29 cellular contexts compared by ENCODE assay signal in the genomic region with DNA sequence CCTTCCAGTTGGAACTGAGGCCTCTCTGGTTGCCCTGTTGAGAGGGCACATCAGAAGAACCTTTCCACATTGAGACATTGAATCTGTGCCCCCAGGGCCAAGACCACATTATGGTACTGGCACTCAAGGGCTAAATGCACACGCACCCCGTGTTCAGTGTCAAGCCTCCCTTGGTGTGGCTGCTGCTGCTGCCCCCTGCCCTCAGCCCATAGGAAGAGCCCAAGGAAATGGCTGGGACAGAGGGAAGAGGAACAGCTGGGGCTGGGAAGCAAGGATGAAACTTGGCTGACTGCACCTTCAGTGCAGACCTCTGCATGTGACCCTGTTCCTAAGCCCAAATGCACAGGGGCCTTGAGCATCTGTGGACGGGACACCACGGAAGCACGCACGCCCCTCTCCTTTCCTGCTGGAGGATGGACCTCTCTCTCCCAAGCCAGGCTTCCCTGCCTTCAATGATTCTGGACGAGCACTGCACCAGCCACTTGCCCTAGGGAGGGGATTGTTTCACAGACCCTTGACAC. TPM values are rescaled to one million over a fixed set of nuclear protein-coding genes. Genes with fewer than 3 reads are reported as not detected.
A peak's percentile ranks its signal among the peaks of the same experiment; 100 is the strongest.
DNase-seq lines count a peak whose midpoint lies in the region; ATAC-seq, FAIRE-seq and TF ChIP-seq lines count a peak whose summit lies in the region.
"Had no signal": no experiment of that assay in that cellular context is flagged by ENCODE, and none has a peak within 500 bp of the region (broad histone marks: within the 10 kb centered on the region; RNA-seq: fewer than 3 reads in every experiment).

No MANE protein-coding gene starts in this region.

- no peaks in the 10 kb centered on the region for H3K9me3 ChIP-seq in HepG2 (ENCODE audit: low read length)
- H3K9me3 ChIP-seq in right lobe of liver = no peaks in the 10 kb centered on the region
- H3K9me3 ChIP-seq in K562 (replicated peaks; ENCODE audit: control insufficient read depth, insufficient read depth, low read depth, low read length) = no peaks in the 10 kb centered on the region
- H3K9me3 ChIP-seq: BLaER1, esophagus muscularis mucosa, heart right ventricle, mucosa of descending colon had no signal

- no peak overlapping the region for H3K4me3 Mint-ChIP-seq in natural killer cell treated with Interleukin-12 subunit alpha and Interleukin-12 subunit beta and Interleukin-15 and Interleukin-18, amount 100 ng/mL, for 72 hours
- H3K4me3 Mint-ChIP-seq: activated CD4-positive, alpha-beta T cell treated with anti-CD3 and anti-CD28 coated beads, Interleukin-2, amount 10 ng/mL, durations not matched to agents 24 days and 14 days; activated T-helper 17 cell treated with anti-CD3 and anti-CD28 coated beads, Interleukin-2, amount 50 U/mL, for 72 hours; stimulated activated memory B cell treated with anti-CD40 and anti-IgM and Interleukin-4, amounts not matched to agents 10 μg/mL and 1 μg/mL and 100 μg/mL, for 72 hours had no signal

- ATAC-seq in HepG2 (peak; percentile 45), right lobe of liver (no peak), K562 (no peak), GM21723 (IDR thresholded peaks at IDR 0.05; ENCODE audit: unreplicated experiment) (no peak)
- no peak for ATAC-seq in natural killer cell treated with Interleukin-12 subunit alpha and Interleukin-12 subunit beta and Interleukin-15 and Interleukin-18, amount 100 ng/mL, for 72 hours
- ATAC-seq: activated T-helper 17 cell treated with anti-CD3 and anti-CD28 coated beads, Interleukin-2, amount 50 U/mL, for 72 hours; GM12878; heart right ventricle; mucosa of descending colon; stimulated activated memory B cell treated with anti-CD40 and anti-IgM and Interleukin-4, amounts not matched to agents 10 μg/mL and 1 μg/mL and 100 μg/mL, for 72 hours had no signal

- no peak for DNase-seq in HepG2 (ENCODE audit: low spot score)
- DNase-seq in right lobe of liver = no peak
- DNase-seq in K562 (ENCODE audit: extremely low read depth in 1 of 4, low spot score in 3 of 4) = no peak
- no peak for DNase-seq in natural killer cell treated with Interleukin-12 subunit alpha and Interleukin-12 subunit beta and Interleukin-15 and Interleukin-18, amount 100 ng/mL, for 72 hours (ENCODE audit: low spot score)
- DNase-seq in dedifferentiated amniotic fluid mesenchymal stem cell (ENCODE audit: extremely low spot score) = no peak
- no peak for DNase-seq in superior temporal gyrus (ENCODE audit: extremely low spot score)
- DNase-seq: activated CD4-positive, alpha-beta T cell treated with anti-CD3 and anti-CD28 coated beads, Interleukin-2, amount 10 ng/mL, durations not matched to agents 24 days and 14 days; activated naive CD4-positive, alpha-beta T cell treated with anti-CD3 and anti-CD28 coated beads, Interleukin-2, amount 50 U/mL, for 16 hours; foreskin melanocyte; heart right ventricle; mucosa of descending colon; NCI-H446 treated with DMSO at 0.1 percent for 48 hours; right cardiac atrium; SHP77; stimulated activated CD4-positive, alpha-beta T cell treated with anti-CD3 and anti-CD28 coated beads, Interleukin-12 subunit alpha, Interleukin-12 subunit beta, amount 100 ng/mL, for 4 hours; stimulated activated CD4-positive, alpha-beta T cell treated with anti-CD3 and anti-CD28 coated beads, Interleukin-4, amount 100 ng/mL, for 24 hours; T-helper 9 cell; WERI-Rb-1 had no signal

- in situ Hi-C loops in HepG2 (cut with HindIII; ENCODE audit: extremely low pct_ligation_motif_present, low pct_unique_long_range_greater_than_20kb) = no loop called here
- in situ Hi-C loops in K562 (cut with MboI) = no loop called here

- WGBS in HepG2 (ENCODE audit: low lambda C conversion rate) = 48% methylated on average over 7 of the region's 7 CpGs
- 60% methylated on average over 2 of the region's 7 CpGs for WGBS in right lobe of liver (ENCODE audit: insufficient coverage, low coverage, low lambda C conversion rate, missing lambda C conversion rate)
- 68% methylated on average over 6 of the region's 7 CpGs for WGBS in K562 (ENCODE audit: insufficient coverage, low coverage, missing lambda C conversion rate)

- BruUV-seq in HepG2 (replicated peaks; lab: Mats Ljungman, UMichigan) (no TSS peak), K562 (replicated peaks; lab: Mats Ljungman, UMichigan) (no TSS peak)

- H3K4me1 ChIP-seq in HepG2 (ENCODE audit: insufficient read depth, low read length) (peaks cover 44% of the 10 kb centered on the region), right lobe of liver (no peaks in the 10 kb centered on the region), K562 (replicated peaks in 1 of 2; ENCODE audit: control insufficient read depth in 2 of 2, insufficient read depth in 2 of 2, low read length in 2 of 2) (peaks cover 17 to 29% of the 10 kb centered on the region in 2 experiments)

- H3K27ac ChIP-seq in HepG2 (ENCODE audit: extremely low read length, insufficient read depth, low read length) = no peak overlapping the region
- no peak overlapping the region for H3K27ac ChIP-seq in right lobe of liver
- no peak overlapping the region for H3K27ac ChIP-seq in K562 (ENCODE audit: extremely low read depth, low read depth, low read length)
- H3K27ac ChIP-seq: BLaER1, coronary artery, GM23248, WERI-Rb-1 had no signal

- intact Hi-C loops in HepG2 (cut with micrococcal nuclease; ENCODE audit: unreplicated experiment) = no loop called here
- intact Hi-C loops in right lobe of liver (cut with DNase I) = no loop called here
- intact Hi-C loops in K562 (cut with micrococcal nuclease) = loop anchor here (5.0 kb wide), 2 partner anchors 44 to 99 kb away; no protein-coding TSS in a partner anchor

- H3K79me2 ChIP-seq in HepG2 (ENCODE audit: insufficient read depth, low read length) (no peaks in the 10 kb centered on the region), K562 (ENCODE audit: control insufficient read depth, insufficient read depth, low read length) (no peaks in the 10 kb centered on the region)

- no peaks in the 10 kb centered on the region for H3K9me3 Mint-ChIP-seq in natural killer cell treated with Interleukin-12 subunit alpha and Interleukin-12 subunit beta and Interleukin-15 and Interleukin-18, amount 100 ng/mL, for 72 hours
- H3K9me3 Mint-ChIP-seq: activated CD4-positive, alpha-beta T cell treated with anti-CD3 and anti-CD28 coated beads, Interleukin-2, amount 10 ng/mL, durations not matched to agents 24 days and 14 days; activated T-helper 17 cell treated with anti-CD3 and anti-CD28 coated beads, Interleukin-2, amount 50 U/mL, for 72 hours; stimulated activated memory B cell treated with anti-CD40 and anti-IgM and Interleukin-4, amounts not matched to agents 10 μg/mL and 1 μg/mL and 100 μg/mL, for 72 hours had no signal

- peaks cover 38% of the 10 kb centered on the region in 2 donors for H3K4me1 Mint-ChIP-seq in natural killer cell treated with Interleukin-12 subunit alpha and Interleukin-12 subunit beta and Interleukin-15 and Interleukin-18, amount 100 ng/mL, for 72 hours (ENCODE audit: low read depth in 2 of 2)

- no peak for TF ChIP-seq RAD21 in HepG2 (CRISPR knock-in tag; IDR thresholded peaks at IDR 0.05)
- no peak for TF ChIP-seq RAD21 in K562 (CRISPR knock-in tag; conservative IDR thresholded peaks at IDR 0.05 in 1 of 2, IDR thresholded peaks at IDR 0.05 in 1 of 2)

- H3K27me3 Mint-ChIP-seq in natural killer cell treated with Interleukin-12 subunit alpha and Interleukin-12 subunit beta and Interleukin-15 and Interleukin-18, amount 100 ng/mL, for 72 hours = no peaks in the 10 kb centered on the region
- H3K27me3 Mint-ChIP-seq: activated CD4-positive, alpha-beta T cell treated with anti-CD3 and anti-CD28 coated beads, Interleukin-2, amount 10 ng/mL, durations not matched to agents 24 days and 14 days; activated T-helper 17 cell treated with anti-CD3 and anti-CD28 coated beads, Interleukin-2, amount 50 U/mL, for 72 hours had no signal

- H3K27me3 ChIP-seq in HepG2 (ENCODE audit: control insufficient read depth in 1 of 2, insufficient read depth in 2 of 2, low read length in 2 of 2) (no peaks in the 10 kb centered on the region; a peak in 1 of 5 replicates), right lobe of liver (no peaks in the 10 kb centered on the region), K562 (ENCODE audit: control insufficient read depth in 2 of 2, insufficient read depth in 2 of 2, low read length in 2 of 2) (no peaks in the 10 kb centered on the region)
- H3K27me3 ChIP-seq: BLaER1, esophagus muscularis mucosa, heart right ventricle had no signal

- POLR2A ChIA-PET in HepG2 (lab: Yijun Ruan, JAX) (interaction anchor here (1.0 to 5.9 kb wide), 4 partner anchors 9 to 166 kb away, joined by 4 to 34 read pairs (median 6); partner anchors contain the start of genes CLASP1 and RNU4ATAC), K562 (lab: Yijun Ruan, JAX) (interaction anchor here (0.6 to 0.8 kb wide), 5 partner anchors 45 to 351 kb away, joined by 3 to 4 read pairs (median 3); no protein-coding TSS in a partner anchor)

- H4K20me1 ChIP-seq in HepG2 (ENCODE audit: insufficient read depth, low read length) (no peaks in the 10 kb centered on the region), K562 (replicated peaks; ENCODE audit: control insufficient read depth, insufficient read depth, low read length) (no peaks in the 10 kb centered on the region)
- H4K20me1 ChIP-seq: BLaER1 had no signal

- no peak overlapping the region for H2AFZ ChIP-seq in HepG2 (ENCODE audit: low read length)
- H2AFZ ChIP-seq in K562 (ENCODE audit: low read depth, low read length) = peak overlapping the region; percentile 90; the same call in 1 of the 2 replicates
- H2AFZ ChIP-seq: GM23248 had no signal

- H3K27ac Mint-ChIP-seq in natural killer cell treated with Interleukin-12 subunit alpha and Interleukin-12 subunit beta and Interleukin-15 and Interleukin-18, amount 100 ng/mL, for 72 hours = peak overlapping the region; percentile 68 to 96
- H3K27ac Mint-ChIP-seq: activated CD4-positive, alpha-beta T cell treated with anti-CD3 and anti-CD28 coated beads, Interleukin-2, amount 10 ng/mL, durations not matched to agents 24 days and 14 days; stimulated activated memory B cell treated with anti-CD40 and anti-IgM and Interleukin-4, amounts not matched to agents 10 μg/mL and 1 μg/mL and 100 μg/mL, for 72 hours had no signal

- no peak for FAIRE-seq in HepG2 (lab: Jason Lieb, UNC)
- FAIRE-seq in K562 (lab: Jason Lieb, UNC) = no peak
- FAIRE-seq: bronchial epithelial cell, D721Med, GM12878 had no signal

- H3K9ac ChIP-seq in HepG2 (ENCODE audit: insufficient read depth, low read depth, low read length) (no peak overlapping the region), K562 (ENCODE audit: insufficient read depth in 1 of 2, low read depth in 2 of 2, low read length in 2 of 2) (peak overlapping the region in 1 of 2 experiments; percentile 90; a peak in 1 of 4 replicates)
- H3K9ac ChIP-seq: BLaER1, GM23248 had no signal

- TF ChIP-seq CTCF in HepG2 (CRISPR knock-in tag; IDR thresholded peaks at IDR 0.05) (peak; percentile 62), right lobe of liver (IDR thresholded peaks at IDR 0.05) (no peak), K562 (IDR thresholded peaks at IDR 0.05 in 2 of 3, conservative IDR thresholded peaks at IDR 0.05 in 1 of 3; ENCODE audit: insufficient read depth in 2 of 3, low read depth in 1 of 3, low read length in 3 of 3) (no peak)

- no peak for TF ChIP-seq POLR2A in HepG2 (IDR thresholded peaks at IDR 0.05; ENCODE audit: insufficient read depth in 1 of 2, low read depth in 2 of 2, low read length in 2 of 2)
- no peak for TF ChIP-seq POLR2A in right lobe of liver (IDR thresholded peaks at IDR 0.05)
- no peak for TF ChIP-seq POLR2A in K562 (conservative IDR thresholded peaks at IDR 0.05)

- TF ChIP-seq EP300 in HepG2 (IDR thresholded peaks at IDR 0.05; ENCODE audit: low read depth in 2 of 2, low read length in 2 of 2) = no peak
- TF ChIP-seq EP300 in HepG2 (CRISPR knock-in tag; IDR thresholded peaks at IDR 0.05; ENCODE audit: borderline replicate concordance) = no peak
- TF ChIP-seq EP300 in K562 (IDR thresholded peaks at IDR 0.05; ENCODE audit: low read length) = no peak

- no peaks in the 10 kb centered on the region for H3K36me3 Mint-ChIP-seq in natural killer cell treated with Interleukin-12 subunit alpha and Interleukin-12 subunit beta and Interleukin-15 and Interleukin-18, amount 100 ng/mL, for 72 hours
- H3K36me3 Mint-ChIP-seq: stimulated activated memory B cell treated with anti-CD40 and anti-IgM and Interleukin-4, amounts not matched to agents 10 μg/mL and 1 μg/mL and 100 μg/mL, for 72 hours had no signal

- H3K4me3 ChIP-seq in HepG2 (replicated peaks in 1 of 3; ENCODE audit: insufficient read depth in 1 of 3, low read depth in 2 of 3, low read length in 3 of 3) = no peak overlapping the region
- H3K4me3 ChIP-seq in right lobe of liver = no peak overlapping the region
- H3K4me3 ChIP-seq in K562 = no peak overlapping the region
- H3K4me3 ChIP-seq: BLaER1, coronary artery, esophagus muscularis mucosa, GM12878, GM23248, heart right ventricle, lung, mucosa of descending colon had no signal

- peaks cover 10% of the 10 kb centered on the region for H3K9me1 ChIP-seq in K562 (ENCODE audit: control insufficient read depth, insufficient read depth, low read length)

- CTCF ChIA-PET in HepG2 (lab: Yijun Ruan, JAX; ENCODE audit: low intra/inter-chr PET ratio, low total read pairs) (no interaction called here), K562 (lab: Yijun Ruan, JAX; ENCODE audit: low intra/inter-chr PET ratio) (no interaction called here)

- H3K4me2 ChIP-seq in HepG2 (ENCODE audit: low read depth, low read length) (peak overlapping the region; percentile 18; the same call in 1 of the 2 replicates), K562 (ENCODE audit: insufficient read depth, low read length) (no peak overlapping the region)
- H3K4me2 ChIP-seq: BLaER1 had no signal

- H3K36me3 ChIP-seq in HepG2 (replicated peaks in 1 of 2; ENCODE audit: control insufficient read depth in 1 of 2, insufficient read depth in 2 of 2, low read length in 2 of 2) (no peaks in the 10 kb centered on the region), right lobe of liver (no peaks in the 10 kb centered on the region), K562 (ENCODE audit: control insufficient read depth, insufficient read depth, low read length) (no peaks in the 10 kb centered on the region)
- H3K36me3 ChIP-seq: BLaER1, esophagus muscularis mucosa, heart right ventricle, WERI-Rb-1 had no signal

RNA-seq across cellular contexts. Expression of gene NIFK, which starts 40.2 kb away (rescaled TPM):
- 105 and 178 TPM in 2 replicates for total RNA-seq in HepG2 (2016; rRNA removed; fragmentation: Illumina TruSeq; extraction: Trizol)
- total RNA-seq in HepG2 (2016; cell fraction: cytosol; rRNA removed; fragmentation: Illumina TruSeq; extraction: Trizol; ENCODE audit: low read depth) = 18.3 and 18.6 TPM in 2 replicates
- 106 and 182 TPM in 2 replicates for total RNA-seq in HepG2 (2016; cell fraction: insoluble cytoplasmic fraction; rRNA removed; fragmentation: Illumina TruSeq; extraction: Trizol)
- total RNA-seq in HepG2 (2016; cell fraction: membrane; rRNA removed; fragmentation: Illumina TruSeq; extraction: Trizol) = 33.2 and 34.0 TPM in 2 replicates
- total RNA-seq in HepG2 (2016; cell fraction: nucleus; rRNA removed; fragmentation: Illumina TruSeq; extraction: Trizol) = 39.8 and 54.5 TPM in 2 replicates
- polyA plus RNA-seq in HepG2 (2011; rRNA removed) = 14.9 and 19.6 TPM in 2 replicates
- polyA plus RNA-seq in HepG2 (2011; cell fraction: cytosol; rRNA removed) = 9.0 and 13.7 TPM in 2 replicates
- 5.2 and 12.4 TPM in 2 replicates for polyA plus RNA-seq in HepG2 (2011; cell fraction: nucleus; rRNA removed)
- polyA plus RNA-seq in HepG2 (2012) = 39.3 and 65.4 TPM in 2 replicates
- polyA plus RNA-seq in HepG2 (2016; cell fraction: cytosol; fragmentation: Illumina TruSeq; extraction: Trizol; ENCODE audit: low read depth) = 14.4 and 19.1 TPM in 2 replicates
- polyA plus RNA-seq in HepG2 (2016; cell fraction: insoluble cytoplasmic fraction; fragmentation: Illumina TruSeq; extraction: Trizol; ENCODE audit: low read depth) = 191 and 215 TPM in 2 replicates
- polyA plus RNA-seq in HepG2 (2016; cell fraction: membrane; fragmentation: Illumina TruSeq; extraction: Trizol; ENCODE audit: low read depth) = 25.3 and 26.0 TPM in 2 replicates
- 82.1 and 84.7 TPM in 2 replicates for polyA plus RNA-seq in HepG2 (2016; cell fraction: nucleus; fragmentation: Illumina TruSeq; extraction: Trizol; ENCODE audit: insufficient read depth, low read depth)
- 9.1 and 13.2 TPM in 2 replicates for polyA minus RNA-seq in HepG2 (2011; rRNA and poly(A)+ RNA removed; ENCODE audit: low replicate concordance)
- 8.3 and 8.9 TPM in 2 replicates for polyA minus RNA-seq in HepG2 (2011; cell fraction: cytosol; rRNA and poly(A)+ RNA removed)
- polyA minus RNA-seq in HepG2 (2011; cell fraction: nucleus; rRNA and poly(A)+ RNA removed) = 15.1 and 22.1 TPM in 2 replicates
- total RNA-seq in right lobe of liver = 10 to 100 TPM; 13.9 to 37.7 (median 27.2) TPM
- 40.5 and 65.8 TPM in 2 replicates for total RNA-seq in K562 (2011; cell fraction: chromatin; rRNA removed; ENCODE audit: low replicate concordance)
- total RNA-seq in K562 (2011; cell fraction: nucleolus; rRNA removed) = 24.2 and 27.4 TPM in 2 replicates
- total RNA-seq in K562 (2011; cell fraction: nucleoplasm; rRNA removed) = 31.9 and 45.0 TPM in 2 replicates
- 114 and 123 TPM in 2 replicates for total RNA-seq in K562 (2014; rRNA removed)
- total RNA-seq in K562 (2014; rRNA removed; fragmentation: Illumina TruSeq; extraction: Trizol) = 183 and 218 TPM in 2 replicates
- total RNA-seq in K562 (2015; rRNA removed; fragmentation: Illumina TruSeq; extraction: Trizol) = 227 and 257 TPM in 2 replicates
- 126 and 136 TPM in 2 replicates for total RNA-seq in K562 (2021)
- 39.6 and 60.2 TPM in 2 replicates for polyA plus RNA-seq in K562 (2011; rRNA removed)
- polyA plus RNA-seq in K562 (2011; cell fraction: cytosol; rRNA removed) = 11.3 and 24.4 TPM in 2 replicates
- polyA plus RNA-seq in K562 (2011; cell fraction: nucleus; rRNA removed) = 16.2 and 19.6 TPM in 2 replicates
- 60.1 and 72.9 TPM in 2 replicates for polyA plus RNA-seq in K562 (2012)
- 237 and 426 TPM in 2 replicates for polyA plus RNA-seq in K562 (2014; fragmentation: Illumina TruSeq; extraction: Trizol)
- 100 to 1,000 TPM; 191 to 223 TPM for polyA plus RNA-seq in K562 (2014; fragmentation: Nextera tagmentation; extraction: Ambion mirVana)
- polyA plus RNA-seq in K562 (2014; rRNA removed) = 92.9 and 137 TPM in 2 replicates
- polyA minus RNA-seq in K562 (2011; rRNA and poly(A)+ RNA removed) = 33.5 and 35.2 TPM in 2 replicates
- 14.6 and 19.8 TPM in 2 replicates for polyA minus RNA-seq in K562 (2011; cell fraction: cytosol; rRNA and poly(A)+ RNA removed)
- polyA minus RNA-seq in K562 (2011; cell fraction: nucleus; rRNA and poly(A)+ RNA removed) = 13.3 and 18.7 TPM in 2 replicates
- total RNA-seq in natural killer cell treated with Interleukin-12 subunit alpha and Interleukin-12 subunit beta and Interleukin-15 and Interleukin-18, amount 100 ng/mL, for 72 hours = 100 to 1,000 TPM in 1 of 2 donors, 10 to 100 TPM in 1; 90.6 to 105 TPM

RNA-seq across cellular contexts. Expression of gene CLASP1, which starts 47.2 kb away (rescaled TPM):
- 47.9 and 63.6 TPM in 2 replicates for total RNA-seq in HepG2 (2016; rRNA removed; fragmentation: Illumina TruSeq; extraction: Trizol)
- 24.7 and 26.3 TPM in 2 replicates for total RNA-seq in HepG2 (2016; cell fraction: cytosol; rRNA removed; fragmentation: Illumina TruSeq; extraction: Trizol; ENCODE audit: low read depth)
- total RNA-seq in HepG2 (2016; cell fraction: insoluble cytoplasmic fraction; rRNA removed; fragmentation: Illumina TruSeq; extraction: Trizol) = 46.4 and 58.7 TPM in 2 replicates
- 21.5 and 29.4 TPM in 2 replicates for total RNA-seq in HepG2 (2016; cell fraction: membrane; rRNA removed; fragmentation: Illumina TruSeq; extraction: Trizol)
- 111 and 117 TPM in 2 replicates for total RNA-seq in HepG2 (2016; cell fraction: nucleus; rRNA removed; fragmentation: Illumina TruSeq; extraction: Trizol)
- 9.4 and 11.7 TPM in 2 replicates for polyA plus RNA-seq in HepG2 (2011; rRNA removed)
- polyA plus RNA-seq in HepG2 (2011; cell fraction: cytosol; rRNA removed) = 4.0 and 4.5 TPM in 2 replicates
- 52.6 and 54.9 TPM in 2 replicates for polyA plus RNA-seq in HepG2 (2011; cell fraction: nucleus; rRNA removed)
- polyA plus RNA-seq in HepG2 (2012) = 33.3 and 40.1 TPM in 2 replicates
- 0.78 and 1.2 TPM in 2 replicates for polyA plus RNA-seq in HepG2 (2016; cell fraction: cytosol; fragmentation: Illumina TruSeq; extraction: Trizol; ENCODE audit: low read depth)
- 21.9 and 26.0 TPM in 2 replicates for polyA plus RNA-seq in HepG2 (2016; cell fraction: insoluble cytoplasmic fraction; fragmentation: Illumina TruSeq; extraction: Trizol; ENCODE audit: low read depth)
- 3.2 and 4.0 TPM in 2 replicates for polyA plus RNA-seq in HepG2 (2016; cell fraction: membrane; fragmentation: Illumina TruSeq; extraction: Trizol; ENCODE audit: low read depth)
- 56.7 and 58.9 TPM in 2 replicates for polyA plus RNA-seq in HepG2 (2016; cell fraction: nucleus; fragmentation: Illumina TruSeq; extraction: Trizol; ENCODE audit: insufficient read depth, low read depth)
- polyA minus RNA-seq in HepG2 (2011; rRNA and poly(A)+ RNA removed; ENCODE audit: low replicate concordance) = 22.8 and 49.1 TPM in 2 replicates
- 20.9 and 21.4 TPM in 2 replicates for polyA minus RNA-seq in HepG2 (2011; cell fraction: cytosol; rRNA and poly(A)+ RNA removed)
- 240 and 255 TPM in 2 replicates for polyA minus RNA-seq in HepG2 (2011; cell fraction: nucleus; rRNA and poly(A)+ RNA removed)
- 10 to 100 TPM; 19.7 to 32.4 (median 24.1) TPM for total RNA-seq in right lobe of liver
- total RNA-seq in K562 (2011; cell fraction: chromatin; rRNA removed; ENCODE audit: low replicate concordance) = 121 and 224 TPM in 2 replicates
- 53.2 and 69.0 TPM in 2 replicates for total RNA-seq in K562 (2011; cell fraction: nucleolus; rRNA removed)
- 96.6 and 111 TPM in 2 replicates for total RNA-seq in K562 (2011; cell fraction: nucleoplasm; rRNA removed)
- total RNA-seq in K562 (2014; rRNA removed) = 22.2 and 27.5 TPM in 2 replicates
- total RNA-seq in K562 (2014; rRNA removed; fragmentation: Illumina TruSeq; extraction: Trizol) = 25.7 and 28.2 TPM in 2 replicates
- total RNA-seq in K562 (2015; rRNA removed; fragmentation: Illumina TruSeq; extraction: Trizol) = 28.3 and 30.9 TPM in 2 replicates
- total RNA-seq in K562 (2021) = 38.3 and 40.3 TPM in 2 replicates
- polyA plus RNA-seq in K562 (2011; rRNA removed) = 8.5 and 10.3 TPM in 2 replicates
- 4.5 and 7.0 TPM in 2 replicates for polyA plus RNA-seq in K562 (2011; cell fraction: cytosol; rRNA removed)
- polyA plus RNA-seq in K562 (2011; cell fraction: nucleus; rRNA removed) = 39.0 and 41.2 TPM in 2 replicates
- polyA plus RNA-seq in K562 (2012) = 17.5 and 22.9 TPM in 2 replicates
- 17.3 and 18.0 TPM in 2 replicates for polyA plus RNA-seq in K562 (2014; fragmentation: Illumina TruSeq; extraction: Trizol)
- 1 to 10 TPM; 1.7 to 7.2 TPM for polyA plus RNA-seq in K562 (2014; fragmentation: Nextera tagmentation; extraction: Ambion mirVana)
- 20.2 and 20.7 TPM in 2 replicates for polyA plus RNA-seq in K562 (2014; rRNA removed)
- 56.1 and 59.2 TPM in 2 replicates for polyA minus RNA-seq in K562 (2011; rRNA and poly(A)+ RNA removed)
- polyA minus RNA-seq in K562 (2011; cell fraction: cytosol; rRNA and poly(A)+ RNA removed) = 18.2 and 24.7 TPM in 2 replicates
- 84.4 and 122 TPM in 2 replicates for polyA minus RNA-seq in K562 (2011; cell fraction: nucleus; rRNA and poly(A)+ RNA removed)
- total RNA-seq in natural killer cell treated with Interleukin-12 subunit alpha and Interleukin-12 subunit beta and Interleukin-15 and Interleukin-18, amount 100 ng/mL, for 72 hours = 100 to 1,000 TPM in 1 of 2 donors, 10 to 100 TPM in 1; 88.6 to 121 TPM

RNA-seq across cellular contexts. Expression of gene TSN, which starts 59.0 kb away (rescaled TPM):
- total RNA-seq in HepG2 (2016; rRNA removed; fragmentation: Illumina TruSeq; extraction: Trizol) = 115 and 159 TPM in 2 replicates
- 17.2 and 22.2 TPM in 2 replicates for total RNA-seq in HepG2 (2016; cell fraction: cytosol; rRNA removed; fragmentation: Illumina TruSeq; extraction: Trizol; ENCODE audit: low read depth)
- 120 and 171 TPM in 2 replicates for total RNA-seq in HepG2 (2016; cell fraction: insoluble cytoplasmic fraction; rRNA removed; fragmentation: Illumina TruSeq; extraction: Trizol)
- 42.8 and 45.0 TPM in 2 replicates for total RNA-seq in HepG2 (2016; cell fraction: membrane; rRNA removed; fragmentation: Illumina TruSeq; extraction: Trizol)
- 62.1 and 67.2 TPM in 2 replicates for total RNA-seq in HepG2 (2016; cell fraction: nucleus; rRNA removed; fragmentation: Illumina TruSeq; extraction: Trizol)
- polyA plus RNA-seq in HepG2 (2011; rRNA removed) = 45.0 and 56.4 TPM in 2 replicates
- polyA plus RNA-seq in HepG2 (2011; cell fraction: cytosol; rRNA removed) = 33.3 and 47.8 TPM in 2 replicates
- polyA plus RNA-seq in HepG2 (2011; cell fraction: nucleus; rRNA removed) = 11.7 and 15.2 TPM in 2 replicates
- 45.8 and 66.2 TPM in 2 replicates for polyA plus RNA-seq in HepG2 (2012)
- polyA plus RNA-seq in HepG2 (2016; cell fraction: cytosol; fragmentation: Illumina TruSeq; extraction: Trizol; ENCODE audit: low read depth) = 9.2 and 9.7 TPM in 2 replicates
- polyA plus RNA-seq in HepG2 (2016; cell fraction: insoluble cytoplasmic fraction; fragmentation: Illumina TruSeq; extraction: Trizol; ENCODE audit: low read depth) = 138 and 143 TPM in 2 replicates
- polyA plus RNA-seq in HepG2 (2016; cell fraction: membrane; fragmentation: Illumina TruSeq; extraction: Trizol; ENCODE audit: low read depth) = 24.1 and 24.3 TPM in 2 replicates
- polyA plus RNA-seq in HepG2 (2016; cell fraction: nucleus; fragmentation: Illumina TruSeq; extraction: Trizol; ENCODE audit: insufficient read depth, low read depth) = 77.1 and 79.4 TPM in 2 replicates
- polyA minus RNA-seq in HepG2 (2011; rRNA and poly(A)+ RNA removed; ENCODE audit: low replicate concordance) = 36.2 and 43.1 TPM in 2 replicates
- polyA minus RNA-seq in HepG2 (2011; cell fraction: cytosol; rRNA and poly(A)+ RNA removed) = 47.0 and 54.1 TPM in 2 replicates
- 51.5 and 60.0 TPM in 2 replicates for polyA minus RNA-seq in HepG2 (2011; cell fraction: nucleus; rRNA and poly(A)+ RNA removed)
- 10 to 100 TPM; 22.5 to 38.1 (median 27.5) TPM for total RNA-seq in right lobe of liver
- 34.6 and 59.5 TPM in 2 replicates for total RNA-seq in K562 (2011; cell fraction: chromatin; rRNA removed; ENCODE audit: low replicate concordance)
- 27.5 and 32.0 TPM in 2 replicates for total RNA-seq in K562 (2011; cell fraction: nucleolus; rRNA removed)
- total RNA-seq in K562 (2011; cell fraction: nucleoplasm; rRNA removed) = 53.5 and 77.3 TPM in 2 replicates
- total RNA-seq in K562 (2014; rRNA removed) = 61.1 and 63.2 TPM in 2 replicates
- total RNA-seq in K562 (2014; rRNA removed; fragmentation: Illumina TruSeq; extraction: Trizol) = 101 and 110 TPM in 2 replicates
- total RNA-seq in K562 (2015; rRNA removed; fragmentation: Illumina TruSeq; extraction: Trizol) = 82.8 and 87.0 TPM in 2 replicates
- total RNA-seq in K562 (2021) = 87.8 and 95.2 TPM in 2 replicates
- 83.7 and 128 TPM in 2 replicates for polyA plus RNA-seq in K562 (2011; rRNA removed)
- polyA plus RNA-seq in K562 (2011; cell fraction: cytosol; rRNA removed) = 34.8 and 62.7 TPM in 2 replicates
- polyA plus RNA-seq in K562 (2011; cell fraction: nucleus; rRNA removed) = 22.7 and 26.1 TPM in 2 replicates
- polyA plus RNA-seq in K562 (2012) = 56.1 and 70.2 TPM in 2 replicates
- polyA plus RNA-seq in K562 (2014; fragmentation: Illumina TruSeq; extraction: Trizol) = 74.5 and 79.4 TPM in 2 replicates
- 100 to 1,000 TPM; 142 to 152 TPM for polyA plus RNA-seq in K562 (2014; fragmentation: Nextera tagmentation; extraction: Ambion mirVana)
- 75.3 and 80.2 TPM in 2 replicates for polyA plus RNA-seq in K562 (2014; rRNA removed)
- 63.4 and 80.3 TPM in 2 replicates for polyA minus RNA-seq in K562 (2011; rRNA and poly(A)+ RNA removed)
- polyA minus RNA-seq in K562 (2011; cell fraction: cytosol; rRNA and poly(A)+ RNA removed) = 63.1 and 65.4 TPM in 2 replicates
- polyA minus RNA-seq in K562 (2011; cell fraction: nucleus; rRNA and poly(A)+ RNA removed) = 26.1 and 35.9 TPM in 2 replicates
- total RNA-seq in natural killer cell treated with Interleukin-12 subunit alpha and Interleukin-12 subunit beta and Interleukin-15 and Interleukin-18, amount 100 ng/mL, for 72 hours = 10 to 100 TPM; 59.8 to 69.9 TPM

Comparison
In these comparisons a context has a peak if more than half of its experiments do, and no peak if none do; other contexts are left out.
1. Of the 241 proteins assayed by ChIP-seq in both HepG2 and K562: peak only in HepG2: CTCF and STAG1; only in K562: none; in both: none; in neither: 239.